ENCODE assay signal across 8 cellular contexts in genomic region chr14:71403673-71404072, GRCh38.
DNase-seq lines count a peak whose midpoint lies in the region; ATAC-seq and TF ChIP-seq lines count a peak whose summit lies in the region.

No MANE protein-coding gene starts in this region.

- H3K4me1 ChIP-seq in neutrophil (ENCODE audit: control insufficient read depth in 1 of 2, insufficient read depth in 1 of 2, low read depth in 1 of 2, low read length in 1 of 2), result peaks cover 30 to 42% of the 10 kb centered on the region in 2 experiments

- no peak overlapping the region for H3K4me3 ChIP-seq in neutrophil (ENCODE audit: low read depth in 1 of 2, low read length in 1 of 2)

- DNase-seq in Calu3, result peak; percentile 29
- DNase-seq in NCI-H510A (lab: John Stamatoyannopoulos, UW), result peak; percentile 16
- no peak for DNase-seq in activated naive CD8-positive, alpha-beta T cell treated with anti-CD3 and anti-CD28 coated beads, Interleukin-2, amount 10 ng/mL, durations not matched to agents 7 days and 5 days
- no peak for DNase-seq in A172 (ENCODE audit: low spot score)
- no peak for DNase-seq in medulla oblongata (ENCODE audit: extremely low spot score)
- no peak for DNase-seq in effector CD8-positive, alpha-beta T cell (lab: John Stamatoyannopoulos, UW)

- H3K4me3 Mint-ChIP-seq in Calu3 (ENCODE audit: low read depth, unreplicated experiment), result no peak overlapping the region
- no peak overlapping the region for H3K4me3 Mint-ChIP-seq in activated naive CD8-positive, alpha-beta T cell treated with anti-CD3 and anti-CD28 coated beads, Interleukin-2, amount 10 ng/mL, durations not matched to agents 7 days and 5 days

- no peaks in the 10 kb centered on the region for H3K27me3 ChIP-seq in neutrophil

- peak overlapping the region; percentile 63 for H3K27ac ChIP-seq in neutrophil

- no TSS peak for BruUV-seq in Calu3 (replicated peaks; lab: Mats Ljungman, UMichigan)

- intact Hi-C loops in Calu3 (cut with micrococcal nuclease; ENCODE audit: unreplicated experiment), result loop anchor here (1.0 kb wide), 2 partner anchors 81 to 264 kb away; no protein-coding TSS in a partner anchor

- no peaks in the 10 kb centered on the region for H3K4me1 Mint-ChIP-seq in Calu3 (ENCODE audit: low read depth, unreplicated experiment)
- peaks cover 28% of the 10 kb centered on the region for H3K4me1 Mint-ChIP-seq in activated naive CD8-positive, alpha-beta T cell treated with anti-CD3 and anti-CD28 coated beads, Interleukin-2, amount 10 ng/mL, durations not matched to agents 7 days and 5 days

- H3K9me3 Mint-ChIP-seq in Calu3 (ENCODE audit: low read depth, unreplicated experiment), result no peaks in the 10 kb centered on the region
- H3K9me3 Mint-ChIP-seq in activated naive CD8-positive, alpha-beta T cell treated with anti-CD3 and anti-CD28 coated beads, Interleukin-2, amount 10 ng/mL, durations not matched to agents 7 days and 5 days, result no peaks in the 10 kb centered on the region

- TF ChIP-seq CTCF in Calu3 (IDR thresholded peaks at IDR 0.05; ENCODE audit: unreplicated experiment) (no peak), neutrophil (IDR thresholded peaks at IDR 0.05) (peak; percentile 43)

- H3K36me3 ChIP-seq in neutrophil, result no peaks in the 10 kb centered on the region

- ATAC-seq in GM21717 (IDR thresholded peaks at IDR 0.05; ENCODE audit: unreplicated experiment), result peak; percentile 40
- ATAC-seq in activated naive CD8-positive, alpha-beta T cell treated with anti-CD3 and anti-CD28 coated beads, Interleukin-2, amount 10 ng/mL, durations not matched to agents 7 days and 5 days (ENCODE audit: low read depth), result peak; percentile 58

- POLR2A ChIA-PET in activated naive CD8-positive, alpha-beta T cell treated with anti-CD3 and anti-CD28 coated beads, Interleukin-2, amount 10 ng/mL, durations not matched to agents 7 days and 5 days (lab: Charles Lee), result interaction anchor here (0.6 to 1.6 kb wide), 5 partner anchors 10 to 261 kb away, joined by 3 to 22 read pairs (median 5); partner anchors contain the start of gene SIPA1L1

- CTCF ChIA-PET in Calu3 (lab: Charles Lee), result interaction anchor here (0.7 to 1.5 kb wide), 6 partner anchors 10 to 263 kb away, joined by 3 to 6 read pairs (median 4); no protein-coding TSS in a partner anchor

- no peaks in the 10 kb centered on the region for H3K9me3 ChIP-seq in neutrophil

- no peaks in the 10 kb centered on the region for H3K36me3 Mint-ChIP-seq in Calu3 (ENCODE audit: insufficient read depth, unreplicated experiment)
- H3K36me3 Mint-ChIP-seq in activated naive CD8-positive, alpha-beta T cell treated with anti-CD3 and anti-CD28 coated beads, Interleukin-2, amount 10 ng/mL, durations not matched to agents 7 days and 5 days, result peaks cover 15% of the 10 kb centered on the region

- no peaks in the 10 kb centered on the region for H3K27me3 Mint-ChIP-seq in Calu3 (ENCODE audit: unreplicated experiment)
- H3K27me3 Mint-ChIP-seq in activated naive CD8-positive, alpha-beta T cell treated with anti-CD3 and anti-CD28 coated beads, Interleukin-2, amount 10 ng/mL, durations not matched to agents 7 days and 5 days, result no peaks in the 10 kb centered on the region

- H3K27ac Mint-ChIP-seq in Calu3 (ENCODE audit: unreplicated experiment), result no peak overlapping the region
- H3K27ac Mint-ChIP-seq in activated naive CD8-positive, alpha-beta T cell treated with anti-CD3 and anti-CD28 coated beads, Interleukin-2, amount 10 ng/mL, durations not matched to agents 7 days and 5 days, result no peak overlapping the region

Comparison
In these comparisons a context has a peak if more than half of its experiments do, and no peak if none do; other contexts are left out.
1. DNase-seq: peak in Calu3 (single experiment) and NCI-H510A (single experiment); none in activated naive CD8-positive, alpha-beta T cell treated with anti-CD3 and anti-CD28 coated beads, Interleukin-2, amount 10 ng/mL, durations not matched to agents 7 days and 5 days (single experiment), A172 (single experiment), medulla oblongata (single experiment) and effector CD8-positive, alpha-beta T cell (single experiment).